8 cellular contexts compared by ENCODE assay signal in the genomic region with DNA sequence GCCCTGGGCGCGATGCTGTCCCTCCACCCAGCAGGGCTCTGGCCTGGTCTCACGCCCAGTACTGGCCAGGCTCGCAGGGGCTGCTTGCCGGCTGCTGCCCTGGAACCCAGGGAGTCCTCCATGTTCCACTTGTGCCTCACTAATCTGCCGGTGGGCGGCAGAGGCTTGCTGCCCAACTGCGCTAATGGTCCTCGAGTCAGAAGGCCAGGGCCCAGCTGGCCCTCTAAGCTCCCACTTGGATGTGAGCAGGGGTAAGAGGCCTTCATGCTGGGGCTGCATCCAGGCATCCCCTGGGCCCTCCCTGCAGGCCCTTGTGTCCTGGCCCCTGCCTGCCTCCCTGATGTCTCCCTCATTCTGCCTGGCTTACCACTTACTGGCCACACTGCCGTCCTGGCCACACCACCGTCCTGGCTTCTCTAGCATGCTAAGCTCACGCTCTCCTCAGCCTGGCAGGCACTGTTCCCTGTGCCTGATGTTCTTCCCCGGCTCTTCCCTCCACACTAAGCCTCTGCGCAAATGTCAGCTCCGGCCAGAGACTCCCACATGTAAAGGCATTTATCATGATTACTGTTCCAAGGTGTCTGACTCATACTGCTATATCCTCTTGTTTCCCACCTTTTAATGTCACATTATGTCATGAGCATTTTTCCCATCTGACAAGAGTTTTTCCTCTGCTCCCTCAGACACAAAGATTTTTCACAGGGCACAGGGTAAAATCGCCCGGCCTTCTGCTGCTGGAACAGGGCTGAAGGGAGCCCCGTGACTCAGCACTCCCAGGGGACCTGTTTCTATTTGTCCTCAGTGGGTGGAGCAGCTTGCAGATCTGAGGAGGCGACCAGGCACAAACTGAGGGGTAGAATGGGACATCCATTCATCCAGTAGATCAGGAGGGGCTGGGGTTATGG. TPM values are rescaled to one million over a fixed set of nuclear protein-coding genes. Genes with fewer than 3 reads are reported as not detected.
DNase-seq lines count a peak whose midpoint lies in the region; TF ChIP-seq lines count a peak whose summit lies in the region.

No MANE protein-coding gene starts in this region.

- H3K27me3 Mint-ChIP-seq in activated CD4-positive, alpha-beta T cell treated with anti-CD3 and anti-CD28 coated beads, Interleukin-2, amount 10 ng/mL, durations not matched to agents 24 days and 14 days = peaks cover 6% of the 10 kb centered on the region

- H3K36me3 ChIP-seq in Peyer's patch (no peaks in the 10 kb centered on the region), osteoblast (ENCODE audit: insufficient read depth, low read length) (no peaks in the 10 kb centered on the region)

- H3K4me3 Mint-ChIP-seq in activated CD4-positive, alpha-beta T cell treated with anti-CD3 and anti-CD28 coated beads, Interleukin-2, amount 10 ng/mL, durations not matched to agents 24 days and 14 days = no peak overlapping the region

- no peaks in the 10 kb centered on the region for H3K27me3 ChIP-seq in Peyer's patch
- H3K27me3 ChIP-seq in osteoblast (ENCODE audit: insufficient read depth, low read length) = no peaks in the 10 kb centered on the region

- H4K20me1 ChIP-seq in osteoblast (ENCODE audit: insufficient read depth, low read length) = no peaks in the 10 kb centered on the region

- no peak overlapping the region for H3K27ac Mint-ChIP-seq in activated CD4-positive, alpha-beta T cell treated with anti-CD3 and anti-CD28 coated beads, Interleukin-2, amount 10 ng/mL, durations not matched to agents 24 days and 14 days

- no peaks in the 10 kb centered on the region for H3K36me3 Mint-ChIP-seq in activated CD4-positive, alpha-beta T cell treated with anti-CD3 and anti-CD28 coated beads, Interleukin-2, amount 10 ng/mL, durations not matched to agents 24 days and 14 days (ENCODE audit: low read depth)

- peak overlapping the region; percentile 17 for H3K4me2 ChIP-seq in osteoblast (ENCODE audit: insufficient read depth, low read length)

- H3K4me3 ChIP-seq in Peyer's patch (no peak overlapping the region), osteoblast (ENCODE audit: insufficient read depth, low read length) (no peak overlapping the region)

- H3K27ac ChIP-seq in Peyer's patch (peak overlapping the region in 3 of 4 donors; percentile 12 to 41 (median 31)), osteoblast (ENCODE audit: low read depth, low read length) (peak overlapping the region; percentile 55)

- DNase-seq in GM04503 (ENCODE audit: low read depth) (peak; percentile 88), Peyer's patch (peak in 2 of 3 donors; percentile 44 to 58), fibroblast of gingiva (ENCODE audit: low read depth) (peak; percentile 74), osteoblast (ENCODE audit: insufficient read length, low spot score, missing footprints) (peak; percentile 98), iPS-NIHi11 (ENCODE audit: low spot score) (no peak), LoVo (ENCODE audit: low spot score) (no peak), NCI-H2227 treated with DMSO at 0.1 percent for 48 hours (lab: John Stamatoyannopoulos, UW) (no peak)
- DNase-seq in activated CD4-positive, alpha-beta T cell treated with anti-CD3 and anti-CD28 coated beads, Interleukin-2, amount 10 ng/mL, durations not matched to agents 24 days and 14 days = no peak

- TF ChIP-seq POLR2A in Peyer's patch (IDR thresholded peaks at IDR 0.05) = no peak

- H3K9me3 ChIP-seq in Peyer's patch = no peaks in the 10 kb centered on the region
- H3K9me3 ChIP-seq in osteoblast (ENCODE audit: low read depth, low read length) = no peaks in the 10 kb centered on the region

- H3K4me1 ChIP-seq in Peyer's patch = peaks cover 0 to 8% (median 0%) of the 10 kb centered on the region in 4 donors
- H3K4me1 ChIP-seq in osteoblast (ENCODE audit: insufficient read depth, low read length) = peaks cover 32% of the 10 kb centered on the region

- intact Hi-C loops in activated CD4-positive, alpha-beta T cell treated with anti-CD3 and anti-CD28 coated beads, Interleukin-2, amount 10 ng/mL, durations not matched to agents 24 days and 14 days (cut with micrococcal nuclease) = no loop called here

- H3K4me1 Mint-ChIP-seq in activated CD4-positive, alpha-beta T cell treated with anti-CD3 and anti-CD28 coated beads, Interleukin-2, amount 10 ng/mL, durations not matched to agents 24 days and 14 days = peaks cover 2% of the 10 kb centered on the region

- no peak overlapping the region for H2AFZ ChIP-seq in osteoblast (ENCODE audit: low read length)

- H3K79me2 ChIP-seq in osteoblast (ENCODE audit: insufficient read depth, low read length) = no peaks in the 10 kb centered on the region

- no peaks in the 10 kb centered on the region for H3K9me3 Mint-ChIP-seq in activated CD4-positive, alpha-beta T cell treated with anti-CD3 and anti-CD28 coated beads, Interleukin-2, amount 10 ng/mL, durations not matched to agents 24 days and 14 days

- no peak for TF ChIP-seq CTCF in Peyer's patch (IDR thresholded peaks at IDR 0.05)
- no peak for TF ChIP-seq CTCF in osteoblast (IDR thresholded peaks at IDR 0.05; ENCODE audit: extremely low read depth, low read depth, low read length)

RNA-seq across cellular contexts. Expression of a gene that starts 15.9 kb away (rescaled TPM):
- total RNA-seq in Peyer's patch (10 to 100 TPM in 1 of 4 donors, 1 to 10 TPM in 2, not detected in 1; 4.5 to 15.7 (median 5.6) TPM), osteoblast (20.6 and 21.0 TPM in 2 replicates)
- 6.1 and 6.3 TPM in 2 replicates for total RNA-seq in activated CD4-positive, alpha-beta T cell treated with anti-CD3 and anti-CD28 coated beads, Interleukin-2, amount 10 ng/mL, durations not matched to agents 24 days and 14 days

RNA-seq across cellular contexts. Expression of a gene that starts 31.7 kb away (rescaled TPM):
- total RNA-seq in Peyer's patch (10 to 100 TPM; 35.0 to 60.7 (median 46.5) TPM), osteoblast (11.5 and 12.7 TPM in 2 replicates)
- 20.5 and 22.6 TPM in 2 replicates for total RNA-seq in activated CD4-positive, alpha-beta T cell treated with anti-CD3 and anti-CD28 coated beads, Interleukin-2, amount 10 ng/mL, durations not matched to agents 24 days and 14 days

RNA-seq across cellular contexts. Expression of a gene that starts 40.4 kb away (rescaled TPM):
- total RNA-seq in Peyer's patch = 10 to 100 TPM; 12.6 to 70.8 (median 43.9) TPM
- total RNA-seq in osteoblast = 3.6 and 3.8 TPM in 2 replicates
- total RNA-seq in activated CD4-positive, alpha-beta T cell treated with anti-CD3 and anti-CD28 coated beads, Interleukin-2, amount 10 ng/mL, durations not matched to agents 24 days and 14 days = not detected in 2 replicates

Comparison
In these comparisons a context has a peak if more than half of its experiments do, and no peak if none do; other contexts are left out.
1. DNase-seq: peak in GM04503 (single experiment), Peyer's patch (2 of 3), fibroblast of gingiva (single experiment) and osteoblast (single experiment); none in iPS-NIHi11 (single experiment), LoVo (single experiment), NCI-H2227 treated with DMSO at 0.1 percent for 48 hours (single experiment) and activated CD4-positive, alpha-beta T cell treated with anti-CD3 and anti-CD28 coated beads, Interleukin-2, amount 10 ng/mL, durations not matched to agents 24 days and 14 days (single experiment).